Comparison of ENCODE assay signal across 8 cellular contexts in the genomic region with DNA sequence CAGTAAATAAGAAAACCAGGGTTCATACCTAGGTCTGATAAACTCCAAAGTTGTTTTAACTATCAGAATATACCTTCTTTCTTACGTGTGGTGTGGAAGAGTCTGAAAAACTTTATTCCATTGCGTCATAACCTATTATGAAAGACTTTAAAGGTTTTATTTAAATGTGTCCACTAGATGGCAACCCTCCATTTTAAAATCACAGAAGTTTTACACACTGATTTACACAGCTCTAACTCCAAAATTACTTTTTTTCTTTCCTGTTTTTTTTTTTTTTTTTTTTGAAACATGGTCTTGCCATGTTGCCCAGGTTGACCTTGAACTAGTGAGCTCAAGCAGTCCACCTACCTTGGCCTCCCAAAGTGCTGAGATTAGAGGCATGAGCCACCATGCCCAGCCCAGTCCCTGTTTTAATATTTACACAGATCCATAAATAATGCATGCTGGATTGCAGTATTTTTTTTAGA. TPM values are rescaled to one million over a fixed set of nuclear protein-coding genes. Genes with fewer than 3 reads are reported as not detected.
DNase-seq lines count a peak whose midpoint lies in the region; ATAC-seq, FAIRE-seq and TF ChIP-seq lines count a peak whose summit lies in the region.

No MANE protein-coding gene starts in this region.

- CTCF ChIA-PET in Calu3 (lab: Charles Lee), result interaction anchor here (0.6 to 1.5 kb wide), 11 partner anchors 60 to 1184 kb away, joined by 3 to 22 read pairs (median 4); a partner anchor contains a TSS

- H3K27me3 ChIP-seq in aorta (ENCODE audit: control insufficient read depth in 1 of 2, insufficient read depth in 2 of 2, low read length in 1 of 2), result no peaks in the 10 kb centered on the region

- no peak overlapping the region for H3K4me3 ChIP-seq in aorta (ENCODE audit: low read length in 2 of 2)

- no peaks in the 10 kb centered on the region for H3K27me3 Mint-ChIP-seq in Calu3 (ENCODE audit: unreplicated experiment)
- peaks cover 9 to 10% of the 10 kb centered on the region in 2 donors for H3K27me3 Mint-ChIP-seq in effector memory CD8-positive, alpha-beta T cell

- BruUV-seq in Calu3 (replicated peaks; lab: Mats Ljungman, UMichigan), result no TSS peak

- H3K27ac Mint-ChIP-seq in Calu3 (ENCODE audit: unreplicated experiment), result peak overlapping the region; percentile 70
- peak overlapping the region; percentile 81 to 88 for H3K27ac Mint-ChIP-seq in effector memory CD8-positive, alpha-beta T cell

- H3K4me1 Mint-ChIP-seq in Calu3 (ENCODE audit: low read depth, unreplicated experiment), result no peaks in the 10 kb centered on the region
- peaks cover 0 to 4% of the 10 kb centered on the region in 2 donors for H3K4me1 Mint-ChIP-seq in effector memory CD8-positive, alpha-beta T cell (ENCODE audit: low read depth in 2 of 2)

- no peaks in the 10 kb centered on the region for H3K36me3 Mint-ChIP-seq in Calu3 (ENCODE audit: insufficient read depth, unreplicated experiment)
- H3K36me3 Mint-ChIP-seq in effector memory CD8-positive, alpha-beta T cell (ENCODE audit: insufficient read depth), result peaks cover 6% of the 10 kb centered on the region

- DNase-seq in Calu3 (no peak), HTR-8/SVneo (ENCODE audit: insufficient read length, low spot score) (peak; percentile 41), RKO (ENCODE audit: low spot score) (peak; percentile 82), midbrain (lab: John Stamatoyannopoulos, UW) (peak; percentile 70), aorta (no peak), HuH-7.5 (ENCODE audit: low spot score) (no peak)
- no peak for DNase-seq in effector memory CD8-positive, alpha-beta T cell
- no peak for DNase-seq in effector CD4-positive, alpha-beta T cell

- no peaks in the 10 kb centered on the region for H3K9me3 Mint-ChIP-seq in Calu3 (ENCODE audit: low read depth, unreplicated experiment)
- H3K9me3 Mint-ChIP-seq in effector memory CD8-positive, alpha-beta T cell, result no peaks in the 10 kb centered on the region

- intact Hi-C loops in Calu3 (cut with micrococcal nuclease; ENCODE audit: unreplicated experiment) (loop anchor here (2.0 kb wide), 2 partner anchors 161 to 203 kb away; no protein-coding TSS in a partner anchor), aorta (cut with DNase I) (loop anchor here (2.0 to 10.0 kb wide), 3 partner anchors 99 to 161 kb away; a partner anchor contains a TSS)

- no peak for FAIRE-seq in HTR-8/SVneo (lab: Jason Lieb, UNC)

- no peak overlapping the region for H3K27ac ChIP-seq in aorta (ENCODE audit: low read depth in 1 of 2, low read length in 2 of 2)

- ATAC-seq in effector memory CD8-positive, alpha-beta T cell (replicated peaks), result peak; percentile 87
- ATAC-seq in aorta (ENCODE audit: low FRiP score), result peak; percentile 89

- no peaks in the 10 kb centered on the region for H3K4me1 ChIP-seq in aorta (ENCODE audit: control insufficient read depth in 1 of 2, insufficient read depth in 2 of 2, low read length in 2 of 2)

- H3K36me3 ChIP-seq in aorta (ENCODE audit: control insufficient read depth in 1 of 2, insufficient read depth in 2 of 2, low read length in 1 of 2), result no peaks in the 10 kb centered on the region

- peak; percentile 26 for TF ChIP-seq CTCF in Calu3 (IDR thresholded peaks at IDR 0.05; ENCODE audit: unreplicated experiment)

- WGBS in aorta, 2 donors, result 0 to 1% methylated on average over 2 of the region's 2 CpGs

- no peaks in the 10 kb centered on the region for H3K9me3 ChIP-seq in aorta (ENCODE audit: control insufficient read depth, low read length)

- no peak overlapping the region for H3K4me3 Mint-ChIP-seq in Calu3 (ENCODE audit: low read depth, unreplicated experiment)
- no peak overlapping the region for H3K4me3 Mint-ChIP-seq in effector memory CD8-positive, alpha-beta T cell

RNA-seq across cellular contexts. Expression of a gene that starts 17.3 kb away (rescaled TPM):
- total RNA-seq in Calu3 (2022), result not detected in 2 replicates
- not detected for total RNA-seq in aorta
- not detected for polyA plus RNA-seq in aorta

Comparison
In these comparisons a context has a peak if more than half of its experiments do, and no peak if none do; other contexts are left out.
1. DNase-seq: peak in HTR-8/SVneo (single experiment), RKO (single experiment) and midbrain (single experiment); none in Calu3 (single experiment), effector memory CD8-positive, alpha-beta T cell (0 of 3), aorta (0 of 2), HuH-7.5 (single experiment) and effector CD4-positive, alpha-beta T cell (single experiment).